In genomic region chr2:96061901-96062300, GRCh38 we compare ENCODE assay signal across 5 cellular contexts. TPM values are rescaled to one million over a fixed set of nuclear protein-coding genes. Genes with fewer than 3 reads are reported as not detected.
"Had no signal": no experiment of that assay in that cellular context is flagged by ENCODE, and none has a peak within 500 bp of the region (broad histone marks: within the 10 kb centered on the region; RNA-seq: fewer than 3 reads in every experiment).

No MANE protein-coding gene starts in this region.

RNA-seq across cellular contexts. Expression of gene GPAT2, which starts 27.2 kb away (rescaled TPM):
- total RNA-seq: HepG2, MCF 10A, NCI-H460 had no signal
- polyA plus RNA-seq: HepG2, SK-N-SH had no signal

RNA-seq across cellular contexts. Expression of gene ADRA2B, which starts 54.5 kb away (rescaled TPM):
- total RNA-seq: HepG2, MCF 10A, NCI-H460, SJCRH30 had no signal
- polyA plus RNA-seq: HepG2, SK-N-SH had no signal
